In the genomic region with DNA sequence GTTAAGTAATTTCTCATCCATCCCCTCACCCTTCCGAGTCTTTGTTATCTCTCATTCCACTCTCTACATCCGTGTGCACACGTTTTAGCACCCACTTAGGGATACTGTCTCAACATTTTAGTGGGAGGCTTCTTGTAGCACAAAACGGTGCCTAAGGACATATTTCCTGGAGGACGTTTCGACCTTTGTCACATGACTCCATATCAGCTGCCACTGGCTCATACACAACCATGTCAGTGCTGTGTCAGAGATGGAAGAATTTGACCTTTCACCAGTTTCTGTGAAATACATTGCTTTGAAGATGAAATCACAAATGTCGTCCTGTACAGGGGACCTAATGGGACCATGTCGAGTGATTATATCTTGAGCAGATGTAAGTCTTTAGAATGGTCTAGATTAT, we compare ENCODE assay signal across 2 cellular contexts.
TF ChIP-seq lines count a peak whose summit lies in the region.

No MANE protein-coding gene starts in this region.

TF ChIP-seq in HCT116, 20 proteins besides CTCF, POLR2A, EP300 and RAD21 (continued from another document):
- TF ChIP-seq CEBPB (IDR thresholded peaks at IDR 0.05; ENCODE audit: low read depth) (no peak), SIN3A (IDR thresholded peaks at IDR 0.05; ENCODE audit: low read depth) (no peak), EGR1 (IDR thresholded peaks at IDR 0.05; ENCODE audit: low read depth) (no peak), TCF7L2 (IDR thresholded peaks at IDR 0.05; ENCODE audit: borderline replicate concordance, extremely low read depth, insufficient read depth, insufficient read length) (no peak), EZH2 (IDR thresholded peaks at IDR 0.05) (no peak), SP1 (IDR thresholded peaks at IDR 0.05; ENCODE audit: low read depth) (no peak), POLR2AphosphoS5 (IDR thresholded peaks at IDR 0.05; ENCODE audit: low read depth, low read length) (no peak), SRF (IDR thresholded peaks at IDR 0.05; ENCODE audit: low read depth) (no peak), CBX3 (IDR thresholded peaks at IDR 0.05; ENCODE audit: low read depth) (no peak), ELF1 (IDR thresholded peaks at IDR 0.05; ENCODE audit: borderline replicate concordance, low read depth) (no peak), YY1 (IDR thresholded peaks at IDR 0.05; ENCODE audit: extremely low read depth, insufficient replicate concordance, low read depth, low read length) (no peak)
- TF ChIP-seq, protein P1, sequence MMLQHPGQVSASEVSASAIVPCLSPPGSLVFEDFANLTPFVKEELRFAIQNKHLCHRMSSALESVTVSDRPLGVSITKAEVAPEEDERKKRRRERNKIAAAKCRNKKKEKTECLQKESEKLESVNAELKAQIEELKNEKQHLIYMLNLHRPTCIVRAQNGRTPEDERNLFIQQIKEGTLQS (IDR thresholded peaks at IDR 0.05), result no peak

TF ChIP-seq in WTC11, 78 proteins besides CTCF, POLR2A, EP300 and RAD21 (continued from another document):
- TF ChIP-seq, protein P2, sequence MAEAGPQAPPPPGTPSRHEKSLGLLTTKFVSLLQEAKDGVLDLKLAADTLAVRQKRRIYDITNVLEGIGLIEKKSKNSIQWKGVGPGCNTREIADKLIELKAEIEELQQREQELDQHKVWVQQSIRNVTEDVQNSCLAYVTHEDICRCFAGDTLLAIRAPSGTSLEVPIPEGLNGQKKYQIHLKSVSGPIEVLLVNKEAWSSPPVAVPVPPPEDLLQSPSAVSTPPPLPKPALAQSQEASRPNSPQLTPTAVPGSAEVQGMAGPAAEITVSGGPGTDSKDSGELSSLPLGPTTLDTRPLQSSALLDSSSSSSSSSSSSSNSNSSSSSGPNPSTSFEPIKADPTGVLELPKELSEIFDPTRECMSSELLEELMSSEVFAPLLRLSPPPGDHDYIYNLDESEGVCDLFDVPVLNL (CRISPR knock-in tag; IDR thresholded peaks at IDR 0.05; ENCODE audit: borderline replicate concordance, low read depth), result no peak
- TF ChIP-seq, protein P3, sequence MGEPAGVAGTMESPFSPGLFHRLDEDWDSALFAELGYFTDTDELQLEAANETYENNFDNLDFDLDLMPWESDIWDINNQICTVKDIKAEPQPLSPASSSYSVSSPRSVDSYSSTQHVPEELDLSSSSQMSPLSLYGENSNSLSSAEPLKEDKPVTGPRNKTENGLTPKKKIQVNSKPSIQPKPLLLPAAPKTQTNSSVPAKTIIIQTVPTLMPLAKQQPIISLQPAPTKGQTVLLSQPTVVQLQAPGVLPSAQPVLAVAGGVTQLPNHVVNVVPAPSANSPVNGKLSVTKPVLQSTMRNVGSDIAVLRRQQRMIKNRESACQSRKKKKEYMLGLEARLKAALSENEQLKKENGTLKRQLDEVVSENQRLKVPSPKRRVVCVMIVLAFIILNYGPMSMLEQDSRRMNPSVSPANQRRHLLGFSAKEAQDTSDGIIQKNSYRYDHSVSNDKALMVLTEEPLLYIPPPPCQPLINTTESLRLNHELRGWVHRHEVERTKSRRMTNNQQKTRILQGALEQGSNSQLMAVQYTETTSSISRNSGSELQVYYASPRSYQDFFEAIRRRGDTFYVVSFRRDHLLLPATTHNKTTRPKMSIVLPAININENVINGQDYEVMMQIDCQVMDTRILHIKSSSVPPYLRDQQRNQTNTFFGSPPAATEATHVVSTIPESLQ (CRISPR knock-in tag; IDR thresholded peaks at IDR 0.05), result no peak
- TF ChIP-seq ZNF423 (CRISPR knock-in tag; IDR thresholded peaks at IDR 0.05) (no peak), SOX15 (CRISPR knock-in tag; IDR thresholded peaks at IDR 0.05) (no peak), OVOL2 (CRISPR knock-in tag; IDR thresholded peaks at IDR 0.05; ENCODE audit: borderline replicate concordance) (no peak), RELA (CRISPR knock-in tag; IDR thresholded peaks at IDR 0.05; ENCODE audit: borderline replicate concordance) (no peak), ZNF671 (CRISPR knock-in tag; IDR thresholded peaks at IDR 0.05) (no peak), ZBTB21 (CRISPR knock-in tag; IDR thresholded peaks at IDR 0.05; ENCODE audit: borderline replicate concordance) (no peak), CREM (CRISPR knock-in tag; IDR thresholded peaks at IDR 0.05) (no peak)
- TF ChIP-seq, protein P4, sequence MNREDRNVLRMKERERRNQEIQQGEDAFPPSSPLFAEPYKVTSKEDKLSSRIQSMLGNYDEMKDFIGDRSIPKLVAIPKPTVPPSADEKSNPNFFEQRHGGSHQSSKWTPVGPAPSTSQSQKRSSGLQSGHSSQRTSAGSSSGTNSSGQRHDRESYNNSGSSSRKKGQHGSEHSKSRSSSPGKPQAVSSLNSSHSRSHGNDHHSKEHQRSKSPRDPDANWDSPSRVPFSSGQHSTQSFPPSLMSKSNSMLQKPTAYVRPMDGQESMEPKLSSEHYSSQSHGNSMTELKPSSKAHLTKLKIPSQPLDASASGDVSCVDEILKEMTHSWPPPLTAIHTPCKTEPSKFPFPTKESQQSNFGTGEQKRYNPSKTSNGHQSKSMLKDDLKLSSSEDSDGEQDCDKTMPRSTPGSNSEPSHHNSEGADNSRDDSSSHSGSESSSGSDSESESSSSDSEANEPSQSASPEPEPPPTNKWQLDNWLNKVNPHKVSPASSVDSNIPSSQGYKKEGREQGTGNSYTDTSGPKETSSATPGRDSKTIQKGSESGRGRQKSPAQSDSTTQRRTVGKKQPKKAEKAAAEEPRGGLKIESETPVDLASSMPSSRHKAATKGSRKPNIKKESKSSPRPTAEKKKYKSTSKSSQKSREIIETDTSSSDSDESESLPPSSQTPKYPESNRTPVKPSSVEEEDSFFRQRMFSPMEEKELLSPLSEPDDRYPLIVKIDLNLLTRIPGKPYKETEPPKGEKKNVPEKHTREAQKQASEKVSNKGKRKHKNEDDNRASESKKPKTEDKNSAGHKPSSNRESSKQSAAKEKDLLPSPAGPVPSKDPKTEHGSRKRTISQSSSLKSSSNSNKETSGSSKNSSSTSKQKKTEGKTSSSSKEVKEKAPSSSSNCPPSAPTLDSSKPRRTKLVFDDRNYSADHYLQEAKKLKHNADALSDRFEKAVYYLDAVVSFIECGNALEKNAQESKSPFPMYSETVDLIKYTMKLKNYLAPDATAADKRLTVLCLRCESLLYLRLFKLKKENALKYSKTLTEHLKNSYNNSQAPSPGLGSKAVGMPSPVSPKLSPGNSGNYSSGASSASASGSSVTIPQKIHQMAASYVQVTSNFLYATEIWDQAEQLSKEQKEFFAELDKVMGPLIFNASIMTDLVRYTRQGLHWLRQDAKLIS (CRISPR knock-in tag; IDR thresholded peaks at IDR 0.05; ENCODE audit: borderline replicate concordance), result no peak
- TF ChIP-seq, protein P5, sequence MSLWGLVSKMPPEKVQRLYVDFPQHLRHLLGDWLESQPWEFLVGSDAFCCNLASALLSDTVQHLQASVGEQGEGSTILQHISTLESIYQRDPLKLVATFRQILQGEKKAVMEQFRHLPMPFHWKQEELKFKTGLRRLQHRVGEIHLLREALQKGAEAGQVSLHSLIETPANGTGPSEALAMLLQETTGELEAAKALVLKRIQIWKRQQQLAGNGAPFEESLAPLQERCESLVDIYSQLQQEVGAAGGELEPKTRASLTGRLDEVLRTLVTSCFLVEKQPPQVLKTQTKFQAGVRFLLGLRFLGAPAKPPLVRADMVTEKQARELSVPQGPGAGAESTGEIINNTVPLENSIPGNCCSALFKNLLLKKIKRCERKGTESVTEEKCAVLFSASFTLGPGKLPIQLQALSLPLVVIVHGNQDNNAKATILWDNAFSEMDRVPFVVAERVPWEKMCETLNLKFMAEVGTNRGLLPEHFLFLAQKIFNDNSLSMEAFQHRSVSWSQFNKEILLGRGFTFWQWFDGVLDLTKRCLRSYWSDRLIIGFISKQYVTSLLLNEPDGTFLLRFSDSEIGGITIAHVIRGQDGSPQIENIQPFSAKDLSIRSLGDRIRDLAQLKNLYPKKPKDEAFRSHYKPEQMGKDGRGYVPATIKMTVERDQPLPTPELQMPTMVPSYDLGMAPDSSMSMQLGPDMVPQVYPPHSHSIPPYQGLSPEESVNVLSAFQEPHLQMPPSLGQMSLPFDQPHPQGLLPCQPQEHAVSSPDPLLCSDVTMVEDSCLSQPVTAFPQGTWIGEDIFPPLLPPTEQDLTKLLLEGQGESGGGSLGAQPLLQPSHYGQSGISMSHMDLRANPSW (CRISPR knock-in tag; conservative IDR thresholded peaks at IDR 0.05; ENCODE audit: low read depth), result no peak
- TF ChIP-seq, protein P6, sequence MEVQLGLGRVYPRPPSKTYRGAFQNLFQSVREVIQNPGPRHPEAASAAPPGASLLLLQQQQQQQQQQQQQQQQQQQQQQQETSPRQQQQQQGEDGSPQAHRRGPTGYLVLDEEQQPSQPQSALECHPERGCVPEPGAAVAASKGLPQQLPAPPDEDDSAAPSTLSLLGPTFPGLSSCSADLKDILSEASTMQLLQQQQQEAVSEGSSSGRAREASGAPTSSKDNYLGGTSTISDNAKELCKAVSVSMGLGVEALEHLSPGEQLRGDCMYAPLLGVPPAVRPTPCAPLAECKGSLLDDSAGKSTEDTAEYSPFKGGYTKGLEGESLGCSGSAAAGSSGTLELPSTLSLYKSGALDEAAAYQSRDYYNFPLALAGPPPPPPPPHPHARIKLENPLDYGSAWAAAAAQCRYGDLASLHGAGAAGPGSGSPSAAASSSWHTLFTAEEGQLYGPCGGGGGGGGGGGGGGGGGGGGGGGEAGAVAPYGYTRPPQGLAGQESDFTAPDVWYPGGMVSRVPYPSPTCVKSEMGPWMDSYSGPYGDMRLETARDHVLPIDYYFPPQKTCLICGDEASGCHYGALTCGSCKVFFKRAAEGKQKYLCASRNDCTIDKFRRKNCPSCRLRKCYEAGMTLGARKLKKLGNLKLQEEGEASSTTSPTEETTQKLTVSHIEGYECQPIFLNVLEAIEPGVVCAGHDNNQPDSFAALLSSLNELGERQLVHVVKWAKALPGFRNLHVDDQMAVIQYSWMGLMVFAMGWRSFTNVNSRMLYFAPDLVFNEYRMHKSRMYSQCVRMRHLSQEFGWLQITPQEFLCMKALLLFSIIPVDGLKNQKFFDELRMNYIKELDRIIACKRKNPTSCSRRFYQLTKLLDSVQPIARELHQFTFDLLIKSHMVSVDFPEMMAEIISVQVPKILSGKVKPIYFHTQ (CRISPR knock-in tag; IDR thresholded peaks at IDR 0.05), result no peak
TF ChIP-seq in WTC11: peak in this region for 0.
